24 cellular contexts compared by ENCODE assay signal in genomic region chr2:1101982-1102381, GRCh38.
"Had no signal": no experiment of that assay in that cellular context is flagged by ENCODE, and none has a peak within 500 bp of the region (broad histone marks: within the 10 kb centered on the region; RNA-seq: fewer than 3 reads in every experiment).

No MANE protein-coding gene starts in this region.

- H3K4me3 ChIP-seq: adrenal gland, Peyer's patch, SJSA1 had no signal

- H3K27ac ChIP-seq: adrenal gland, KMS-11, Peyer's patch, SJSA1 had no signal

- ATAC-seq: activated CD8-positive, alpha-beta memory T cell treated with anti-CD3 and anti-CD28 coated beads, Interleukin-2, amount 10 ng/mL, durations not matched to agents 7 days and 5 days; T-helper 17 cell had no signal

- H3K9me3 Mint-ChIP-seq: activated naive CD4-positive, alpha-beta T cell treated with anti-CD3 and anti-CD28 coated beads, Interleukin-2, amount 50 U/mL, for 72 hours; activated T-cell treated with anti-CD3 and anti-CD28 coated beads, Interleukin-2, amount 50 U/mL, for 24 hours; activated T-helper 1 cell treated with anti-CD3 and anti-CD28 coated beads, Interleukin-12 subunit alpha, Interleukin-12 subunit beta, Interleukin-2, Interleukin-4 antibody, amounts not matched to agents 30 ng/mL and 10 ng/mL and 1 ng/mL, durations not matched to agents 14 hours and 24 hours and 36 hours had no signal

- H3K9me3 ChIP-seq: adrenal gland, SJSA1 had no signal

- H3K4me2 ChIP-seq: KMS-11 had no signal

- H3K4me1 Mint-ChIP-seq: activated CD8-positive, alpha-beta memory T cell treated with anti-CD3 and anti-CD28 coated beads, Interleukin-2, amount 10 ng/mL, durations not matched to agents 7 days and 5 days had no signal

- H3K36me3 ChIP-seq: adrenal gland, Peyer's patch, SJSA1 had no signal

- H3K4me3 Mint-ChIP-seq: activated CD8-positive, alpha-beta memory T cell treated with anti-CD3 and anti-CD28 coated beads, Interleukin-2, amount 10 ng/mL, durations not matched to agents 7 days and 5 days; activated T-cell treated with anti-CD3 and anti-CD28 coated beads, Interleukin-2, amount 50 U/mL, for 24 hours; activated T-helper 1 cell treated with anti-CD3 and anti-CD28 coated beads, Interleukin-12 subunit alpha, Interleukin-12 subunit beta, Interleukin-2, Interleukin-4 antibody, amounts not matched to agents 30 ng/mL and 10 ng/mL and 1 ng/mL, durations not matched to agents 14 hours and 24 hours and 36 hours; T-helper 17 cell had no signal

- H3K27ac Mint-ChIP-seq: activated CD8-positive, alpha-beta memory T cell treated with anti-CD3 and anti-CD28 coated beads, Interleukin-2, amount 10 ng/mL, durations not matched to agents 7 days and 5 days; activated T-cell treated with anti-CD3 and anti-CD28 coated beads, Interleukin-2, amount 50 U/mL, for 24 hours; activated T-helper 1 cell treated with anti-CD3 and anti-CD28 coated beads, Interleukin-12 subunit alpha, Interleukin-12 subunit beta, Interleukin-2, Interleukin-4 antibody, amounts not matched to agents 30 ng/mL and 10 ng/mL and 1 ng/mL, durations not matched to agents 14 hours and 24 hours and 36 hours; T-helper 17 cell had no signal

- H3K9ac ChIP-seq: KMS-11 had no signal

- H3K4me1 ChIP-seq: adrenal gland, Peyer's patch, SJSA1 had no signal

- H3K27me3 Mint-ChIP-seq: activated CD8-positive, alpha-beta memory T cell treated with anti-CD3 and anti-CD28 coated beads, Interleukin-2, amount 10 ng/mL, durations not matched to agents 7 days and 5 days; activated T-cell treated with anti-CD3 and anti-CD28 coated beads, Interleukin-2, amount 50 U/mL, for 24 hours; T-helper 17 cell had no signal

- DNase-seq: activated CD4-positive, CD25-positive, alpha-beta regulatory T cell; activated CD8-positive, alpha-beta memory T cell treated with anti-CD3 and anti-CD28 coated beads, Interleukin-2, amount 10 ng/mL, durations not matched to agents 7 days and 5 days; activated effector memory CD4-positive, alpha-beta T cell treated with anti-CD3 and anti-CD28 coated beads, Interleukin-2, amount 50 U/mL, for 16 hours; activated naive CD4-positive, alpha-beta T cell treated with Interleukin-2 at 50 U/mL for 16 hours; activated T-cell treated with anti-CD3 and anti-CD28 coated beads, Interleukin-2, amount 50 U/mL, for 24 hours; adrenal gland; anterior cingulate cortex; cerebellar nuclear complex; MM.1S; NCI-H1105; NCI-H1436 treated with DMSO at 0.1 percent for 48 hours; NCI-H187; NCI-H2081; NCI-H510A treated with DMSO at 0.1 percent for 48 hours; NCI-H69; NK-92 treated with Interleukin-12 subunit alpha and Interleukin-12 subunit beta, amount 100 ng/mL, for 24 hours; Peyer's patch; SHP77; T-helper 17 cell; T-helper 9 cell had no signal

- H3K27me3 ChIP-seq: adrenal gland, Peyer's patch, SJSA1 had no signal

- H3K36me3 Mint-ChIP-seq: activated CD8-positive, alpha-beta memory T cell treated with anti-CD3 and anti-CD28 coated beads, Interleukin-2, amount 10 ng/mL, durations not matched to agents 7 days and 5 days; activated naive CD4-positive, alpha-beta T cell treated with anti-CD3 and anti-CD28 coated beads, Interleukin-2, amount 50 U/mL, for 72 hours had no signal
